ENCODE assay signal across 8 cellular contexts in the genomic region with DNA sequence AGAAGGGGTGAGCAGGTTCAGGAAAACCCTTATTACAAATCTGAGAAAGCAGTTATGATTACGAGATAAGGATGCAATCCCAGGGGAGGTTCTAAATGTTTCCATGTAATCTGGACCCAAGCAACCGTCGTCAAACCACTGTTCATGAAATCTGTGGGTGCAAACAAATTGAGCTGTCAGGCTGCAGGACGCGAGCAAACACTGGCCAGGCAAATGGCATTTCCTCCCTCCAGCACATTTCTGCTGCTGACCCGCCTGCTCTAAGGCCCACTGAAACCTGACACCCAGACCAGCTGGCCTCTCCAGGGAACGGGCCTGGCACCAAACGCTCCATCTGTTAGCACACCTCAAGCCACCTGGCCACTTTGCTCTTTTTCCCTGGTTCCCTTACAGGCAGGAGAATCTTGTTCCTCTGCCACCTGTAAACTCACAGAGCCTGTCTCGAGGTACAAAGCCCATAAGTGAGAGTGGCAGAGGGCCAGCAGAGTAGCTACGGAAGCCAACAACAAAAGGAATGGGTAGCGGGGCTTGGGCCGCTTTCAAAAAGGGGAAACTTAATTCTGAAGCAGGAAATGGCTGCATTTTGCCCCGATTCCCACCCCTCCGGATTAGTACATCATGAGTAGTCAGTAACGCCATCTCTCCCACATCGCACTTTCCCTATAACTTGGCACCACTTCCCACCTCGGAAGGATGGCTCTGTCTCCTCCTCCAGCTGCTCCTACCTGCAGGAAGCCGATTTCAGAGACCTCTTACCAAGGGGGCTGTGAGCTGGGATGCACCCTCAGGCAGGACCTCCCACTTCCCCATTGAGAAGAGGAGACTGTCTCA. TPM values are rescaled to one million over a fixed set of nuclear protein-coding genes. Genes with fewer than 3 reads are reported as not detected.
DNase-seq lines count a peak whose midpoint lies in the region; ATAC-seq and TF ChIP-seq lines count a peak whose summit lies in the region.
"Had no signal": no experiment of that assay in that cellular context is flagged by ENCODE, and none has a peak within 500 bp of the region (broad histone marks: within the 10 kb centered on the region; RNA-seq: fewer than 3 reads in every experiment).

No MANE protein-coding gene starts in this region.

- no peak overlapping the region for H3K23ac ChIP-seq in H9 (ENCODE audit: insufficient read length, low read depth, low read length)

- peak overlapping the region in 1 of 2 experiments; percentile 14; a peak in 2 of 5 replicates for H3K4me3 Mint-ChIP-seq in H9

- H3K14ac ChIP-seq in H9 (ENCODE audit: insufficient read depth, low read length): no peak overlapping the region; the same call in 1 of the 2 replicates

- no peaks in the 10 kb centered on the region for H3K36me3 ChIP-seq in lung (ENCODE audit: control insufficient read depth in 2 of 2, insufficient read depth in 2 of 2, low read length in 2 of 2)

- no peaks in the 10 kb centered on the region for H3K23me2 ChIP-seq in H9 (ENCODE audit: insufficient read length, low read depth, low read length, poor library complexity, severe bottlenecking)

- H3K27me3 ChIP-seq in H9 (ENCODE audit: insufficient read depth, low read length) (no peaks in the 10 kb centered on the region), lung (ENCODE audit: control insufficient read depth, insufficient read depth) (no peaks in the 10 kb centered on the region)

- H3K4me1 Mint-ChIP-seq in H9: peaks cover 21 to 33% of the 10 kb centered on the region in 2 experiments

- H3K4ac ChIP-seq in H9 (ENCODE audit: low read depth, low read length): no peak overlapping the region

- WGBS in H9 (ENCODE audit: extremely low coverage, insufficient read length, low lambda C conversion rate): no CpG with 5 or more reads among the region's 18 CpGs
- 2 to 5% methylated on average over 18 of the region's 18 CpGs for WGBS in lung, 2 donors

- H2AFZ ChIP-seq in H9 (ENCODE audit: low read length): no peak overlapping the region

- H3K9me3 ChIP-seq in H9 (ENCODE audit: control insufficient read depth, low read depth, low read length) (no peaks in the 10 kb centered on the region), lung (ENCODE audit: control insufficient read depth in 2 of 2, insufficient read depth in 1 of 2, low read length in 1 of 2) (no peaks in the 10 kb centered on the region)

- H3K18ac ChIP-seq in H9 (ENCODE audit: insufficient read length, low read depth, low read length): no peak overlapping the region

- no peak overlapping the region for H2BK12ac ChIP-seq in H9 (ENCODE audit: insufficient read length, low read depth, low read length)

- no peaks in the 10 kb centered on the region for H3K36me3 Mint-ChIP-seq in H9 (ENCODE audit: insufficient read depth in 1 of 3, low read depth in 3 of 3)

- TF ChIP-seq CTCF in H9 (conservative IDR thresholded peaks at IDR 0.05): no peak
- TF ChIP-seq CTCF in lung (IDR thresholded peaks at IDR 0.05; ENCODE audit: control extremely low read depth, extremely low read depth): no peak

- ATAC-seq in lung (ENCODE audit: insufficient read depth, low FRiP score) (peak; percentile 58), HG02610 (IDR thresholded peaks at IDR 0.05; ENCODE audit: unreplicated experiment) (no peak), HG02884 (IDR thresholded peaks at IDR 0.05; ENCODE audit: unreplicated experiment) (no peak)

- H2BK120ac ChIP-seq in H9 (ENCODE audit: low read depth, low read length, poor library complexity, severe bottlenecking): no peak overlapping the region

- H2AK5ac ChIP-seq in H9 (ENCODE audit: insufficient read length, low read length): no peak overlapping the region

- H3K4me2 ChIP-seq in H9 (ENCODE audit: insufficient read depth, insufficient read length, low read length): no peak overlapping the region

- no peak overlapping the region for H2BK5ac ChIP-seq in H9 (ENCODE audit: insufficient read length, low read length)

- peaks cover 5% of the 10 kb centered on the region for H3K27me3 Mint-ChIP-seq in H9 (ENCODE audit: low read depth)

- H3K4me3 ChIP-seq in lung: no peak overlapping the region
- H3K4me3 ChIP-seq: skin epidermis had no signal

- H3K79me2 ChIP-seq in H9 (ENCODE audit: insufficient read depth, low read length): no peaks in the 10 kb centered on the region

- H3T11ph ChIP-seq in H9 (ENCODE audit: low read length): no peak overlapping the region

- H4K91ac ChIP-seq in H9 (ENCODE audit: insufficient read length, low read depth, low read length): no peak overlapping the region

- H4K5ac ChIP-seq in H9 (ENCODE audit: insufficient read length, low read depth, low read length): no peak overlapping the region

- no peak overlapping the region for H2BK15ac ChIP-seq in H9 (ENCODE audit: low read depth, low read length)

- no peak overlapping the region for H2BK20ac ChIP-seq in H9 (ENCODE audit: low read depth, low read length, poor library complexity, severe bottlenecking)

- no peaks in the 10 kb centered on the region for H3K79me1 ChIP-seq in H9 (ENCODE audit: insufficient read depth, low read depth, low read length, poor library complexity, severe bottlenecking)

- H3K56ac ChIP-seq in H9 (ENCODE audit: insufficient read length, low read depth, low read length): no peak overlapping the region

- DNase-seq in H9 (peak; percentile 90), NCI-H345 (lab: John Stamatoyannopoulos, UW) (peak; percentile 91), cerebellar nuclear complex (lab: John Stamatoyannopoulos, UW) (peak; percentile 77 to 95), lung (ENCODE audit: low spot score) (peak; percentile 88)
- DNase-seq in activated CD4-positive, alpha-beta T cell treated with anti-CD3 and anti-CD28 coated beads, Interleukin-2, amount 50 U/mL, for 1 hour: no peak

- peak overlapping the region in 1 of 3 experiments; percentile 64; a peak in 2 of 7 replicates for H3K27ac Mint-ChIP-seq in H9

- no peak overlapping the region for H3K9ac ChIP-seq in H9 (ENCODE audit: extremely low read depth, insufficient read length, low read length)

- H3K27ac ChIP-seq in H9 (ENCODE audit: insufficient read length, low read depth, low read length) (no peak overlapping the region), lung (ENCODE audit: low read depth in 1 of 2, low read length in 1 of 2) (peak overlapping the region in 1 of 2 donors; percentile 62)
- H3K27ac ChIP-seq: skin epidermis had no signal

- no peaks in the 10 kb centered on the region for H3K4me1 ChIP-seq in H9 (ENCODE audit: insufficient read depth, low read length)
- peaks cover 0 to 12% of the 10 kb centered on the region in 2 donors for H3K4me1 ChIP-seq in lung (ENCODE audit: control insufficient read depth in 2 of 2, insufficient read depth in 2 of 2, low read length in 2 of 2)

- H3K9me3 Mint-ChIP-seq in H9: no peaks in the 10 kb centered on the region; a peak in 1 of 5 replicates

- no peak overlapping the region for H4K8ac ChIP-seq in H9 (replicated peaks; ENCODE audit: insufficient read length, low read depth, low read length)

- no peaks in the 10 kb centered on the region for H4K20me1 ChIP-seq in H9 (ENCODE audit: control insufficient read depth, insufficient read depth, insufficient read length)

RNA-seq across cellular contexts. Expression of a gene that starts 26.4 kb away (rescaled TPM):
- total RNA-seq in H9 (2021) (0.29 and 0.48 TPM in 2 replicates), lung (10 to 100 TPM; 11.5 to 28.3 TPM)
- polyA plus RNA-seq in lung: 10 to 100 TPM in 1 of 2 donors, 1 to 10 TPM in 1; 8.9 to 15.0 TPM
